In genomic region chr16:65044861-65045260, GRCh38 we compare ENCODE assay signal across 18 cellular contexts.
DNase-seq lines count a peak whose midpoint lies in the region; ATAC-seq and TF ChIP-seq lines count a peak whose summit lies in the region.
"Had no signal": no experiment of that assay in that cellular context is flagged by ENCODE, and none has a peak within 500 bp of the region (broad histone marks: within the 10 kb centered on the region; RNA-seq: fewer than 3 reads in every experiment).

No MANE protein-coding gene starts in this region.

- H3K9ac ChIP-seq in SK-N-SH, result peak overlapping the region; percentile 29; the same call in 1 of the 2 replicates
- H3K9ac ChIP-seq: BLaER1 treated with 17β-estradiol and CSF1 and Interleukin-3, amounts not matched to agents 10 nM and 100 nM had no signal

- no peak overlapping the region for H2AFZ ChIP-seq in SK-N-SH (ENCODE audit: low read depth)

- no peak for TF ChIP-seq RAD21 in SK-N-SH (IDR thresholded peaks at IDR 0.05; ENCODE audit: low read length)

- H3F3A ChIP-seq in SK-N-SH (replicated peaks; ENCODE audit: insufficient read depth), result peaks cover 12% of the 10 kb centered on the region

- 0 out of 2 replicates have a peak overlapping the region, but pooled peaks have one; percentile 24 for H3K4me2 ChIP-seq in SK-N-SH
- H3K4me2 ChIP-seq: BLaER1 treated with 17β-estradiol and CSF1 and Interleukin-3, amounts not matched to agents 10 nM and 100 nM had no signal

- H4K20me1 ChIP-seq in SK-N-SH (ENCODE audit: insufficient read depth), result peaks cover 90% of the 10 kb centered on the region
- H4K20me1 ChIP-seq: BLaER1 treated with 17β-estradiol and CSF1 and Interleukin-3, amounts not matched to agents 10 nM and 100 nM had no signal

- no peaks in the 10 kb centered on the region for H3K9me3 ChIP-seq in SK-N-SH
- H3K9me3 ChIP-seq: ovary had no signal

- no peak overlapping the region for H3K4me3 ChIP-seq in BJ (ENCODE audit: low read depth, low read length)
- H3K4me3 ChIP-seq in SK-N-SH (ENCODE audit: low read depth in 2 of 2, low read length in 1 of 2), result no peak overlapping the region
- no peak overlapping the region for H3K4me3 ChIP-seq in coronary artery
- H3K4me3 ChIP-seq: BLaER1 treated with 17β-estradiol and CSF1 and Interleukin-3, amounts not matched to agents 10 nM and 100 nM; GM12878; ovary had no signal

- peaks cover 96% of the 10 kb centered on the region for H3K79me2 ChIP-seq in SK-N-SH (ENCODE audit: insufficient read depth)

- DNase-seq in BJ (ENCODE audit: low read depth) (peak; percentile 62), SK-N-SH (no peak), fibroblast of gingiva (ENCODE audit: low read depth) (peak; percentile 19), omental fat pad (ENCODE audit: low spot score) (no peak), coronary artery (ENCODE audit: low spot score) (no peak), NCI-H446 (lab: John Stamatoyannopoulos, UW) (no peak), HT-29 (ENCODE audit: low spot score) (no peak), NCI-H1417 treated with DMSO at 0.1 percent for 48 hours (lab: John Stamatoyannopoulos, UW) (no peak)
- DNase-seq: activated T-cell treated with anti-CD3 and anti-CD28 coated beads for 4 hours, DMS79 treated with DMSO at 0.1 percent for 48 hours, foreskin keratinocyte, NCI-H1930, NCI-H524 treated with DMSO at 0.1 percent for 48 hours, ovary, T-helper 2 cell had no signal

- TF ChIP-seq CTCF in BJ (IDR thresholded peaks at IDR 0.05; ENCODE audit: insufficient read depth, low read depth, low read length) (no peak), SK-N-SH (IDR thresholded peaks at IDR 0.05) (no peak), omental fat pad (IDR thresholded peaks at IDR 0.05) (no peak), coronary artery (IDR thresholded peaks at IDR 0.05) (no peak)

- H3K27ac ChIP-seq in SK-N-SH (ENCODE audit: low read depth in 2 of 2, low read length in 1 of 2) (peak overlapping the region in 1 of 2 experiments; percentile 70; a peak in 2 of 4 replicates), coronary artery (no peak overlapping the region)
- H3K27ac ChIP-seq: BLaER1 treated with 17β-estradiol and CSF1 and Interleukin-3, amounts not matched to agents 10 nM and 100 nM; foreskin keratinocyte; ovary had no signal

- CTCF ChIA-PET in BJ (lab: Yijun Ruan, JAX) (interaction anchor here (0.5 kb wide), 1 partner anchor 1438 kb away, joined by 4 read pairs; no protein-coding TSS in a partner anchor), SK-N-SH (lab: Yijun Ruan, JAX) (no interaction called here)

- H3K4me1 ChIP-seq in SK-N-SH (ENCODE audit: control insufficient read depth in 1 of 2, insufficient read depth in 2 of 2, low read depth in 1 of 2, low read length in 1 of 2), result peaks cover 0 to 5% of the 10 kb centered on the region in 2 experiments; a peak in 1 of 4 replicates
- H3K4me1 ChIP-seq: BLaER1 treated with 17β-estradiol and CSF1 and Interleukin-3, amounts not matched to agents 10 nM and 100 nM; foreskin keratinocyte had no signal

- no peaks in the 10 kb centered on the region for H3K9me2 ChIP-seq in SK-N-SH

- no peak for TF ChIP-seq EP300 in SK-N-SH (IDR thresholded peaks at IDR 0.05; ENCODE audit: borderline replicate concordance in 1 of 2, low read depth in 1 of 2, low read length in 1 of 2)

- H3K36me3 ChIP-seq in BJ (ENCODE audit: control insufficient read depth, insufficient read depth, low read length) (peaks cover 20% of the 10 kb centered on the region), SK-N-SH (replicated peaks in 1 of 2; ENCODE audit: control insufficient read depth in 1 of 2, insufficient read depth in 2 of 2, low read length in 1 of 2) (peaks cover 15 to 57% of the 10 kb centered on the region in 2 experiments)
- H3K36me3 ChIP-seq: BLaER1 treated with 17β-estradiol and CSF1 and Interleukin-3, amounts not matched to agents 10 nM and 100 nM; ovary had no signal

- WGBS in SK-N-SH (ENCODE audit: low lambda C conversion rate), result 54% methylated on average over 5 of the region's 5 CpGs

- POLR2A ChIA-PET in BJ (lab: Charles Lee), result no interaction called here
- POLR2A ChIA-PET in SK-N-SH (lab: Yijun Ruan, JAX), result no interaction called here

- H3K27me3 ChIP-seq in BJ (ENCODE audit: control insufficient read depth, insufficient read depth, low read length), result no peaks in the 10 kb centered on the region
- H3K27me3 ChIP-seq in SK-N-SH (ENCODE audit: insufficient read depth), result no peaks in the 10 kb centered on the region
- H3K27me3 ChIP-seq: BLaER1 treated with 17β-estradiol and CSF1 and Interleukin-3, amounts not matched to agents 10 nM and 100 nM; foreskin keratinocyte; ovary had no signal

- ATAC-seq in omental fat pad (ENCODE audit: low FRiP score), result peak; percentile 51
- ATAC-seq: activated CD4-positive, CD25-positive, alpha-beta regulatory T cell treated with anti-CD3 and anti-CD28 coated beads, Interleukin-2, amount 50 U/mL, for 24 hours; foreskin keratinocyte; GM12878 had no signal

TF ChIP-seq in SK-N-SH, 30 proteins besides CTCF, POLR2A, EP300 and RAD21:
- TF ChIP-seq ELF1 (IDR thresholded peaks at IDR 0.05) (no peak), POLR2AphosphoS5 (IDR thresholded peaks at IDR 0.05; ENCODE audit: low read depth, low read length) (no peak), GABPA (IDR thresholded peaks at IDR 0.05; ENCODE audit: low read depth) (no peak), RCOR1 (IDR thresholded peaks at IDR 0.05; ENCODE audit: low read length) (no peak), MXI1 (IDR thresholded peaks at IDR 0.05; ENCODE audit: low read depth, low read length) (no peak), SIN3A (IDR thresholded peaks at IDR 0.05; ENCODE audit: borderline replicate concordance, low read depth, low read length) (no peak), MAX (IDR thresholded peaks at IDR 0.05; ENCODE audit: low read depth) (no peak), MEF2A (IDR thresholded peaks at IDR 0.05; ENCODE audit: borderline replicate concordance, low read depth) (no peak), TAF1 (IDR thresholded peaks at IDR 0.05; ENCODE audit: borderline replicate concordance, low read depth, low read length) (no peak), USF2 (IDR thresholded peaks at IDR 0.05; ENCODE audit: borderline replicate concordance, low read depth, low read length) (no peak), FOXM1 (IDR thresholded peaks at IDR 0.05; ENCODE audit: low read depth) (no peak), SMC3 (IDR thresholded peaks at IDR 0.05; ENCODE audit: low read depth, low read length) (no peak), PBX3 (IDR thresholded peaks at IDR 0.05) (no peak), FOSL2 (IDR thresholded peaks at IDR 0.05; ENCODE audit: borderline replicate concordance, low read depth) (no peak), RFX5 (IDR thresholded peaks at IDR 0.05; ENCODE audit: low read length) (no peak), TCF12 (IDR thresholded peaks at IDR 0.05) (no peak)
- TF ChIP-seq, protein P1, sequence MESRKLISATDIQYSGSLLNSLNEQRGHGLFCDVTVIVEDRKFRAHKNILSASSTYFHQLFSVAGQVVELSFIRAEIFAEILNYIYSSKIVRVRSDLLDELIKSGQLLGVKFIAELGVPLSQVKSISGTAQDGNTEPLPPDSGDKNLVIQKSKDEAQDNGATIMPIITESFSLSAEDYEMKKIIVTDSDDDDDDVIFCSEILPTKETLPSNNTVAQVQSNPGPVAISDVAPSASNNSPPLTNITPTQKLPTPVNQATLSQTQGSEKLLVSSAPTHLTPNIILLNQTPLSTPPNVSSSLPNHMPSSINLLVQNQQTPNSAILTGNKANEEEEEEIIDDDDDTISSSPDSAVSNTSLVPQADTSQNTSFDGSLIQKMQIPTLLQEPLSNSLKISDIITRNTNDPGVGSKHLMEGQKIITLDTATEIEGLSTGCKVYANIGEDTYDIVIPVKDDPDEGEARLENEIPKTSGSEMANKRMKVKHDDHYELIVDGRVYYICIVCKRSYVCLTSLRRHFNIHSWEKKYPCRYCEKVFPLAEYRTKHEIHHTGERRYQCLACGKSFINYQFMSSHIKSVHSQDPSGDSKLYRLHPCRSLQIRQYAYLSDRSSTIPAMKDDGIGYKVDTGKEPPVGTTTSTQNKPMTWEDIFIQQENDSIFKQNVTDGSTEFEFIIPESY (IDR thresholded peaks at IDR 0.05; ENCODE audit: borderline replicate concordance, low read depth), result no peak
- TF ChIP-seq, protein P2, sequence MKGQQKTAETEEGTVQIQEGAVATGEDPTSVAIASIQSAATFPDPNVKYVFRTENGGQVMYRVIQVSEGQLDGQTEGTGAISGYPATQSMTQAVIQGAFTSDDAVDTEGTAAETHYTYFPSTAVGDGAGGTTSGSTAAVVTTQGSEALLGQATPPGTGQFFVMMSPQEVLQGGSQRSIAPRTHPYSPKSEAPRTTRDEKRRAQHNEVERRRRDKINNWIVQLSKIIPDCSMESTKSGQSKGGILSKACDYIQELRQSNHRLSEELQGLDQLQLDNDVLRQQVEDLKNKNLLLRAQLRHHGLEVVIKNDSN (IDR thresholded peaks at IDR 0.05; ENCODE audit: borderline replicate concordance, low read depth), result no peak

Comparison
In these comparisons a context has a peak if more than half of its experiments do, and no peak if none do; other contexts are left out.
1. DNase-seq: peak in BJ (single experiment) and fibroblast of gingiva (single experiment); none in SK-N-SH (single experiment), omental fat pad (single experiment), coronary artery (single experiment), NCI-H446 (0 of 2), HT-29 (single experiment) and NCI-H1417 treated with DMSO at 0.1 percent for 48 hours (single experiment).